12 cellular contexts compared by ENCODE assay signal in the genomic region with DNA sequence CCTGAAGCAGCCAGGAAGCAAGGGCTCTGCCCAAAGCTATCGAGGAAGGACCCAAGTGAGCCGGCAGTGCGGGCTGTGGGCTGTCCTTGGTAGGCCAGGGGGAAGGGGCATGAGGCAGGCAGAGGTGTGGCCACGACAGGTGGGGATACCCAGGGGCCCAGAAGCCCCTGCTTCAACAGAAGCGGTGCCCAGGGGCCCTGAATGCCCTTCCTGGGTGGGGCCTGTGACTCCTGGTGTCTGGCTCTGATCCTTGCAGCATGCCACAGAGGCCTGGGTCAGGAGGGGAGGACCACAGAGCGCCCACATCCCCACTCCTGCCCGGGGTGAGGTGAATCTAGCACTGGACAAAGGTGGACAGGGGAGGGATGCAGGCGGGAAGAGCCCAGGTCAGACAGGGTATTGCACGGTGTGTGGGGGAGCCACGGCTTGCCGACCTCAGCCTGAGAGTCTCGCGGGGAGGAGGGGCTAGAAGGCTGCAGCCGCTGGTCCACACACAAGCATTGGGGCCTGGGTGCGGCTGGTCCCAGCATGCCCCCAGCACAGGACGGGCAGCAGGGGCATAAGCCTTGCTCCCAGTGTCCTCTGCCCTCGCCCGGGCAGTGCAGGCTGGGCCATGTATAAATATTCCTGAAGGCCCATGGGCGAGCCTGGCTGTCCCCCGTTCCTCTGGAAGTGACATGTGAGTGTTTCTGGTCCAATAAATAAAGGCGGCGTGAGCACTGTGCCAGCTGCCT. TPM values are rescaled to one million over a fixed set of nuclear protein-coding genes. Genes with fewer than 3 reads are reported as not detected.
DNase-seq lines count a peak whose midpoint lies in the region; ATAC-seq and TF ChIP-seq lines count a peak whose summit lies in the region.
"Had no signal": no experiment of that assay in that cellular context is flagged by ENCODE, and none has a peak within 500 bp of the region (broad histone marks: within the 10 kb centered on the region; RNA-seq: fewer than 3 reads in every experiment).

No MANE protein-coding gene starts in this region.

- in situ Hi-C loops in GM13977 (cut with MboI; ENCODE audit: low pct_unique_long_range_greater_than_20kb, low sequenced_read_pairs, unreplicated experiment), result no loop called here

- peaks cover 24% of the 10 kb centered on the region for H3K4me1 ChIP-seq in osteoblast (ENCODE audit: insufficient read depth, low read length)
- peaks cover 32 to 51% (median 50%) of the 10 kb centered on the region in 4 donors for H3K4me1 ChIP-seq in upper lobe of left lung

- no peak for TF ChIP-seq CTCF in osteoblast (IDR thresholded peaks at IDR 0.05; ENCODE audit: extremely low read depth, low read depth, low read length)
- TF ChIP-seq CTCF in upper lobe of left lung (IDR thresholded peaks at IDR 0.05), result no peak
- TF ChIP-seq CTCF in GM13977 (IDR thresholded peaks at IDR 0.05; ENCODE audit: extremely low read depth, insufficient read depth, missing control alignments), result no peak

- H3K27me3 ChIP-seq in osteoblast (ENCODE audit: insufficient read depth, low read length) (no peaks in the 10 kb centered on the region), upper lobe of left lung (no peaks in the 10 kb centered on the region)
- H3K27me3 ChIP-seq: SJSA1 had no signal

- intact Hi-C loops in left cardiac atrium (cut with DNase I) (no loop called here), left ventricle myocardium superior (cut with micrococcal nuclease) (no loop called here)

- H3K9me3 ChIP-seq in osteoblast (ENCODE audit: low read depth, low read length), result no peaks in the 10 kb centered on the region
- H3K9me3 ChIP-seq in upper lobe of left lung, result no peaks in the 10 kb centered on the region
- H3K9me3 ChIP-seq: SJSA1 had no signal

- peaks cover 18% of the 10 kb centered on the region for H3K4me1 Mint-ChIP-seq in stimulated activated memory B cell treated with anti-CD40 and anti-IgM and Interleukin-4, amounts not matched to agents 10 μg/mL and 1 μg/mL and 100 μg/mL, for 72 hours

- no peak overlapping the region for H3K4me3 ChIP-seq in osteoblast (ENCODE audit: insufficient read depth, low read length)
- H3K4me3 ChIP-seq in upper lobe of left lung, result no peak overlapping the region
- H3K4me3 ChIP-seq: lung, SJSA1 had no signal

- H3K79me2 ChIP-seq in osteoblast (ENCODE audit: insufficient read depth, low read length), result no peaks in the 10 kb centered on the region

- 90 to 91% methylated on average over 17 to 18 of the region's 22 CpGs for WGBS in upper lobe of left lung, 2 donors

- H3K36me3 Mint-ChIP-seq in stimulated activated memory B cell treated with anti-CD40 and anti-IgM and Interleukin-4, amounts not matched to agents 10 μg/mL and 1 μg/mL and 100 μg/mL, for 72 hours, result peaks cover 30% of the 10 kb centered on the region

- H3K4me2 ChIP-seq in osteoblast (ENCODE audit: insufficient read depth, low read length), result no peak overlapping the region

- H3K36me3 ChIP-seq in osteoblast (ENCODE audit: insufficient read depth, low read length) (peaks cover 39% of the 10 kb centered on the region), upper lobe of left lung (peaks cover 6 to 59% (median 41%) of the 10 kb centered on the region in 4 donors)

- DNase-seq in left cardiac atrium (peak; percentile 22), left ventricle myocardium superior (no peak), epithelial cell of prostate (ENCODE audit: low read depth, low spot score) (no peak), osteoblast (ENCODE audit: insufficient read length, low spot score, missing footprints) (peak; percentile 79), upper lobe of left lung (no peak), GM13977 (ENCODE audit: low spot score) (no peak)
- DNase-seq: activated B cell treated with CpG ODN at 0.5 μM for 24 hours, NCI-H1930 had no signal

- no peaks in the 10 kb centered on the region for H3K27me3 Mint-ChIP-seq in stimulated activated memory B cell treated with anti-CD40 and anti-IgM and Interleukin-4, amounts not matched to agents 10 μg/mL and 1 μg/mL and 100 μg/mL, for 72 hours
- H3K27me3 Mint-ChIP-seq: activated B cell treated with CpG ODN at 0.5 μM for 24 hours had no signal

- no peak overlapping the region for H2AFZ ChIP-seq in osteoblast (ENCODE audit: low read length)

- no peak for ATAC-seq in left cardiac atrium
- ATAC-seq in left ventricle myocardium superior, result no peak
- no peak for ATAC-seq in upper lobe of left lung (ENCODE audit: low FRiP score in 2 of 2)
- ATAC-seq in HG02763 (IDR thresholded peaks at IDR 0.05; ENCODE audit: unreplicated experiment), result no peak
- ATAC-seq in stimulated activated memory B cell treated with anti-CD40 and anti-IgM and Interleukin-4, amounts not matched to agents 10 μg/mL and 1 μg/mL and 100 μg/mL, for 72 hours, result no peak

- TF ChIP-seq EP300 in upper lobe of left lung (IDR thresholded peaks at IDR 0.05), result no peak

- H3K4me3 Mint-ChIP-seq in stimulated activated memory B cell treated with anti-CD40 and anti-IgM and Interleukin-4, amounts not matched to agents 10 μg/mL and 1 μg/mL and 100 μg/mL, for 72 hours, result no peak overlapping the region
- H3K4me3 Mint-ChIP-seq: activated B cell treated with CpG ODN at 0.5 μM for 24 hours had no signal

- H3K9me3 Mint-ChIP-seq in stimulated activated memory B cell treated with anti-CD40 and anti-IgM and Interleukin-4, amounts not matched to agents 10 μg/mL and 1 μg/mL and 100 μg/mL, for 72 hours, result no peaks in the 10 kb centered on the region
- H3K9me3 Mint-ChIP-seq: activated B cell treated with CpG ODN at 0.5 μM for 24 hours had no signal

- H3K27ac ChIP-seq in epithelial cell of prostate, result peak overlapping the region; percentile 85
- H3K27ac ChIP-seq in osteoblast (ENCODE audit: low read depth, low read length), result peak overlapping the region; percentile 89
- H3K27ac ChIP-seq in upper lobe of left lung, result peak overlapping the region; percentile 77 to 92 (median 91)

- TF ChIP-seq POLR2A in upper lobe of left lung (IDR thresholded peaks at IDR 0.05), result no peak

- no peaks in the 10 kb centered on the region for H4K20me1 ChIP-seq in osteoblast (ENCODE audit: insufficient read depth, low read length)

- H3K27ac Mint-ChIP-seq in stimulated activated memory B cell treated with anti-CD40 and anti-IgM and Interleukin-4, amounts not matched to agents 10 μg/mL and 1 μg/mL and 100 μg/mL, for 72 hours, result no peak overlapping the region
- H3K27ac Mint-ChIP-seq: activated B cell treated with CpG ODN at 0.5 μM for 24 hours had no signal

RNA-seq across cellular contexts. Expression of gene MAFF, which starts 19.0 kb away (rescaled TPM):
- 10 to 100 TPM in 1 of 2 donors, 1 to 10 TPM in 1; 9.4 to 27.8 TPM for total RNA-seq in left cardiac atrium
- total RNA-seq in left ventricle myocardium superior, result 5.3 TPM
- total RNA-seq in osteoblast, result 16.5 and 22.4 TPM in 2 replicates
- total RNA-seq in upper lobe of left lung, result 10 to 100 TPM; 25.1 to 75.7 (median 44.5) TPM

RNA-seq across cellular contexts. Expression of gene PLA2G6, which starts 39.2 kb away (rescaled TPM):
- total RNA-seq in left cardiac atrium (10 to 100 TPM; 14.3 to 21.1 TPM), left ventricle myocardium superior (17.0 TPM), osteoblast (12.3 and 17.7 TPM in 2 replicates), upper lobe of left lung (100 to 1,000 TPM in 1 of 6 donors, 10 to 100 TPM in 5; 21.1 to 295 (median 47.5) TPM)

RNA-seq across cellular contexts. Expression of gene TMEM184B, which starts 52.0 kb away (rescaled TPM):
- 10 to 100 TPM; 47.2 to 60.3 TPM for total RNA-seq in left cardiac atrium
- 42.8 TPM for total RNA-seq in left ventricle myocardium superior
- 29.8 and 30.0 TPM in 2 replicates for total RNA-seq in osteoblast
- total RNA-seq in upper lobe of left lung, result 100 to 1,000 TPM in 1 of 6 donors, 10 to 100 TPM in 5; 47.5 to 141 (median 72.1) TPM

Comparison
In these comparisons a context has a peak if more than half of its experiments do, and no peak if none do; other contexts are left out.
1. DNase-seq: peak in left cardiac atrium (single experiment) and osteoblast (single experiment); none in left ventricle myocardium superior (single experiment), epithelial cell of prostate (single experiment), upper lobe of left lung (0 of 2) and GM13977 (single experiment).
2. Peak in every context shown above with its lines, with median percentiles within 50 percentile points of each other: H3K27ac ChIP-seq.